ENCODE assay signal across 9 cellular contexts in the genomic region with DNA sequence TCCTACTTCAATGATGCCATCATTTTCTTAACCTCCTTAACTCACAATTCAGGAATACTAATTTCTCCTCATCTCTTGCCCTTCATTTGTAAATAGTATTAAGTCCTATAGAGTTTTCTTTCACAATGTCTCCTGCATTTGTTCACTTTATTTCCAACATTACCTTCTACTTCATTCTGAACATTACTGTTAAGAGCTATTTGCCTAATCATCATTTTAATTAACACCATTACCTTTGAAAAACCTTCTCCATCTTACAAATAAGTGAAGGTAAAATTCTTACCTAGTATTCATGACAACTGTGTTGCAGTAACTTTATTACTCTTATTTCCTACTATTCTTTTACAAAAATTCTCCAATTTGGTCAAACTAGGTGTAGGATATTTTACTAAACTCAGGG.
"Had no signal": no experiment of that assay in that cellular context is flagged by ENCODE, and none has a peak within 500 bp of the region (broad histone marks: within the 10 kb centered on the region; RNA-seq: fewer than 3 reads in every experiment).

No MANE protein-coding gene starts in this region.

- H2AFZ ChIP-seq: GM23248 had no signal

- H3K4me3 ChIP-seq: GM23248, HAP-1 had no signal

- H3K27ac ChIP-seq: GM23248, HL-60 had no signal

- H3K36me3 Mint-ChIP-seq: IgD-negative memory B cell had no signal

- H3K4me3 Mint-ChIP-seq: HFFc6, IgD-negative memory B cell had no signal

- H3K36me3 ChIP-seq: HAP-1 had no signal

- H3K9me3 ChIP-seq: HAP-1 had no signal

- H3K9me3 Mint-ChIP-seq: HFFc6 had no signal

- H3K27ac Mint-ChIP-seq: HFFc6, IgD-negative memory B cell had no signal

- DNase-seq: GM23248, GOT3, H7, HFFc6, KG1 had no signal

- H3K9ac ChIP-seq: GM23248 had no signal

- ATAC-seq: HCT116 had no signal
